Comparison of ENCODE assay signal across 26 cellular contexts in genomic region chr12:51147309-51147708, GRCh38.
"Had no signal": no experiment of that assay in that cellular context is flagged by ENCODE, and none has a peak within 500 bp of the region (broad histone marks: within the 10 kb centered on the region; RNA-seq: fewer than 3 reads in every experiment).

No MANE protein-coding gene starts in this region.

- H3K27ac Mint-ChIP-seq: effector memory CD8-positive, alpha-beta T cell; natural killer cell treated with Interleukin-12 subunit alpha and Interleukin-12 subunit beta and Interleukin-15 and Interleukin-18, amount 100 ng/mL, for 72 hours; progenitor cell of endocrine pancreas; stimulated activated effector memory CD8-positive, alpha-beta T cell treated with anti-CD3 and anti-CD28 coated beads, Interleukin-12 subunit alpha, Interleukin-12 subunit beta, amount 100 ng/mL, for 72 hours had no signal

- H3K27ac ChIP-seq: left ventricle myocardium inferior, lower lobe of right lung, neutrophil, parathyroid adenoma, stomach, thyroid gland, vagina had no signal

- H3K4me1 ChIP-seq: lower lobe of right lung, parathyroid adenoma, thyroid gland, vagina had no signal

- ATAC-seq: effector memory CD8-positive, alpha-beta T cell; left colon; lower lobe of right lung; natural killer cell treated with Interleukin-12 subunit alpha and Interleukin-12 subunit beta and Interleukin-15 and Interleukin-18, amount 100 ng/mL, for 72 hours; sciatic nerve; stimulated activated effector memory CD8-positive, alpha-beta T cell treated with anti-CD3 and anti-CD28 coated beads, Interleukin-12 subunit alpha, Interleukin-12 subunit beta, amount 100 ng/mL, for 72 hours had no signal

- H3K9me3 Mint-ChIP-seq: effector memory CD8-positive, alpha-beta T cell; immature natural killer cell; natural killer cell treated with Interleukin-12 subunit alpha and Interleukin-12 subunit beta and Interleukin-15 and Interleukin-18, amount 100 ng/mL, for 72 hours; neural crest cell; stimulated activated effector memory CD8-positive, alpha-beta T cell treated with anti-CD3 and anti-CD28 coated beads, Interleukin-12 subunit alpha, Interleukin-12 subunit beta, amount 100 ng/mL, for 72 hours had no signal

- H3K27me3 Mint-ChIP-seq: effector memory CD8-positive, alpha-beta T cell; naive B cell; natural killer cell treated with Interleukin-12 subunit alpha and Interleukin-12 subunit beta and Interleukin-15 and Interleukin-18, amount 100 ng/mL, for 72 hours; progenitor cell of endocrine pancreas had no signal

- H3K36me3 ChIP-seq: lower lobe of right lung, neutrophil, thyroid gland, vagina had no signal

- DNase-seq: cortex of kidney; effector memory CD8-positive, alpha-beta T cell; hypothalamus; immature natural killer cell; islet precursor cell; kidney glomerular epithelial cell; left colon; left ventricle myocardium inferior; lower lobe of right lung; naive B cell; stimulated activated CD4-positive, alpha-beta T cell treated with anti-CD3 and anti-CD28 coated beads, Interleukin-12 subunit alpha, Interleukin-12 subunit beta, amount 100 ng/mL, for 4 hours; stimulated activated CD4-positive, alpha-beta T cell treated with anti-CD3 and anti-CD28 coated beads, Interleukin-1b, Interleukin-23, amount 100 ng/mL, for 48 hours; stimulated activated CD4-positive, alpha-beta T cell treated with anti-CD3 and anti-CD28 coated beads, Interleukin-4, amount 100 ng/mL, for 1 hour; stimulated activated naive CD4-positive, alpha-beta T cell treated with Interleukin-2 at 50 U/mL for 16 hours; stomach; thyroid gland; trophoblast cell had no signal

- H3K36me3 Mint-ChIP-seq: stimulated activated effector memory CD8-positive, alpha-beta T cell treated with anti-CD3 and anti-CD28 coated beads, Interleukin-12 subunit alpha, Interleukin-12 subunit beta, amount 100 ng/mL, for 72 hours had no signal

- H3K4me3 Mint-ChIP-seq: effector memory CD8-positive, alpha-beta T cell; immature natural killer cell; naive B cell; natural killer cell treated with Interleukin-12 subunit alpha and Interleukin-12 subunit beta and Interleukin-15 and Interleukin-18, amount 100 ng/mL, for 72 hours; neural crest cell; stimulated activated effector memory CD8-positive, alpha-beta T cell treated with anti-CD3 and anti-CD28 coated beads, Interleukin-12 subunit alpha, Interleukin-12 subunit beta, amount 100 ng/mL, for 72 hours had no signal

- H3K4me3 ChIP-seq: left ventricle myocardium inferior, lower lobe of right lung, smooth muscle cell, stomach, thyroid gland, vagina had no signal

- H3K9me3 ChIP-seq: left ventricle myocardium inferior, lower lobe of right lung, neutrophil, stomach, thyroid gland, vagina had no signal
